12 cellular contexts compared by ENCODE assay signal in the genomic region with DNA sequence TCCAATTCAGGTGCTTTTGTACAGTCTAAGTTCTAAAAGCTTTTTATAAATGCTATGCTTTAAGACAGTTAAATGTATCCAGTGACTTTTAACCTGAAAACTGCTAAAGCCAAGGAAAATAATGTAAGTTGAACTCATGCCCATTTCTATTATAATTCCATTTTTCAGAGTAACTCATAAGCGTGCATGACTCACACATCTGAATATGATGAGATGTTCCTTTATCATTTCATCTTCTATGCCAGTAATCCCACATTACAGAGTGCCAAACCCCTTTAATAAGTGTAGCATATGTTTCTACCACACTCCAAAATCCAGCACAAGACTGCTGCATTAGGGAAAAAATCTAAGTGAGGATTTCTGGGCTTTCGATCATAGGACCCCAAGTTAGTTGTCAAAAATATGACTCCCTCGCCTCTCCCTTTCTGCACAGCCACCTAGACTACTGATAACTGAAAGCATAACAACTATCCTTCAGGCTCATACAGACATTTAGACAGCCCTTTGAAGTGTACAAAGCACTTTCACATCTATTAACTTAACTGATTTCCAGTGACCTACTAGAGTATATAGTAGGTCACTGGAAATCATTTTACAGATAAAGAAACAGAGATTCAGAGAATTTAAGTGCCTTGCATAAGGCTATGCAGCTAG. TPM values are rescaled to one million over a fixed set of nuclear protein-coding genes. Genes with fewer than 3 reads are reported as not detected.
DNase-seq lines count a peak whose midpoint lies in the region; ATAC-seq, FAIRE-seq and TF ChIP-seq lines count a peak whose summit lies in the region.
"Had no signal": no experiment of that assay in that cellular context is flagged by ENCODE, and none has a peak within 500 bp of the region (broad histone marks: within the 10 kb centered on the region; RNA-seq: fewer than 3 reads in every experiment).

No MANE protein-coding gene starts in this region.

- H3K36me3 ChIP-seq in Panc1 (ENCODE audit: control insufficient read depth, insufficient read depth, low read length) = no peaks in the 10 kb centered on the region
- H3K36me3 ChIP-seq in upper lobe of right lung = no peaks in the 10 kb centered on the region
- no peaks in the 10 kb centered on the region for H3K36me3 ChIP-seq in HepG2 (replicated peaks in 1 of 2; ENCODE audit: control insufficient read depth in 1 of 2, insufficient read depth in 2 of 2, low read length in 2 of 2)
- H3K36me3 ChIP-seq: cardiac muscle cell had no signal

- TF ChIP-seq EP300 in HepG2 (IDR thresholded peaks at IDR 0.05; ENCODE audit: low read depth in 2 of 2, low read length in 2 of 2) = no peak
- no peak for TF ChIP-seq EP300 in HepG2 (CRISPR knock-in tag; IDR thresholded peaks at IDR 0.05; ENCODE audit: borderline replicate concordance)

- in situ Hi-C loops in Panc1 (cut with HindIII; ENCODE audit: low pct_unique_long_range_greater_than_20kb, low sequenced_read_pairs) (no loop called here), HepG2 (cut with HindIII; ENCODE audit: extremely low pct_ligation_motif_present, low pct_unique_long_range_greater_than_20kb) (no loop called here)

- DNase-seq in EL (peak; percentile 78), Panc1 (ENCODE audit: low read depth, low spot score) (no peak), dermis microvascular lymphatic vessel endothelial cell (ENCODE audit: low read depth in 2 of 2) (peak; percentile 46 to 87), NCI-H2029 treated with DMSO at 0.1 percent for 48 hours (lab: John Stamatoyannopoulos, UW) (no peak), upper lobe of right lung (no peak), HepG2 (ENCODE audit: low spot score) (no peak)
- no peak for DNase-seq in natural killer cell treated with Interleukin-12 subunit alpha and Interleukin-12 subunit beta and Interleukin-15 and Interleukin-18, amount 100 ng/mL, for 72 hours (ENCODE audit: low spot score)
- DNase-seq: activated CD4-positive, alpha-beta T cell treated with anti-CD3 and anti-CD28 coated beads, Interleukin-2, amount 50 U/mL, for 1 hour; SHP77 had no signal

- H3K27me3 Mint-ChIP-seq in natural killer cell treated with Interleukin-12 subunit alpha and Interleukin-12 subunit beta and Interleukin-15 and Interleukin-18, amount 100 ng/mL, for 72 hours = no peaks in the 10 kb centered on the region

- POLR2A ChIA-PET in Panc1 (lab: Charles Lee) (no interaction called here), HepG2 (lab: Yijun Ruan, JAX) (interaction anchor here (1.3 kb wide), 1 partner anchor 13 kb away, joined by 3 read pairs; no protein-coding TSS in a partner anchor)

- H3K27ac Mint-ChIP-seq in natural killer cell treated with Interleukin-12 subunit alpha and Interleukin-12 subunit beta and Interleukin-15 and Interleukin-18, amount 100 ng/mL, for 72 hours = peak overlapping the region; percentile 69 to 79

- H3K27ac ChIP-seq in Panc1 (ENCODE audit: low read length) (peak overlapping the region; percentile 48; the same call in 1 of the 2 replicates), upper lobe of right lung (no peak overlapping the region), HepG2 (ENCODE audit: extremely low read length, insufficient read depth, low read length) (no peak overlapping the region)
- H3K27ac ChIP-seq: cardiac muscle cell had no signal

- H3K36me3 Mint-ChIP-seq in natural killer cell treated with Interleukin-12 subunit alpha and Interleukin-12 subunit beta and Interleukin-15 and Interleukin-18, amount 100 ng/mL, for 72 hours = no peaks in the 10 kb centered on the region

- CTCF ChIA-PET in Panc1 (lab: Charles Lee) = no interaction called here
- CTCF ChIA-PET in HepG2 (lab: Yijun Ruan, JAX; ENCODE audit: low intra/inter-chr PET ratio, low total read pairs) = no interaction called here

- H3K9me3 ChIP-seq in Panc1 (ENCODE audit: control insufficient read depth, insufficient read depth, low read depth, low read length) = no peaks in the 10 kb centered on the region
- H3K9me3 ChIP-seq in upper lobe of right lung = no peaks in the 10 kb centered on the region
- no peaks in the 10 kb centered on the region for H3K9me3 ChIP-seq in HepG2 (ENCODE audit: low read length)

- no peaks in the 10 kb centered on the region for H4K20me1 ChIP-seq in HepG2 (ENCODE audit: insufficient read depth, low read length)

- ATAC-seq in Panc1 (no peak), upper lobe of right lung (no peak), HG03442 (IDR thresholded peaks at IDR 0.05; ENCODE audit: unreplicated experiment) (no peak), HepG2 (no peak)
- no peak for ATAC-seq in natural killer cell treated with Interleukin-12 subunit alpha and Interleukin-12 subunit beta and Interleukin-15 and Interleukin-18, amount 100 ng/mL, for 72 hours

- H3K4me3 Mint-ChIP-seq in natural killer cell treated with Interleukin-12 subunit alpha and Interleukin-12 subunit beta and Interleukin-15 and Interleukin-18, amount 100 ng/mL, for 72 hours = peak overlapping the region; percentile 77

- no peak for TF ChIP-seq CTCF in Panc1 (IDR thresholded peaks at IDR 0.05)
- TF ChIP-seq CTCF in upper lobe of right lung (IDR thresholded peaks at IDR 0.05) = no peak
- no peak for TF ChIP-seq CTCF in HepG2 (CRISPR knock-in tag; IDR thresholded peaks at IDR 0.05)

- no peak for TF ChIP-seq POLR2A in HepG2 (IDR thresholded peaks at IDR 0.05; ENCODE audit: insufficient read depth in 1 of 2, low read depth in 2 of 2, low read length in 2 of 2)

- FAIRE-seq in HepG2 (lab: Jason Lieb, UNC) = no peak
- FAIRE-seq: D721Med had no signal

- H3K4me1 ChIP-seq in Panc1 (ENCODE audit: control insufficient read depth, insufficient read depth, low read length) (peaks cover 56% of the 10 kb centered on the region), upper lobe of right lung (peaks cover 73% of the 10 kb centered on the region), HepG2 (ENCODE audit: insufficient read depth, low read length) (peaks cover 77% of the 10 kb centered on the region)

- no peak overlapping the region for H2AFZ ChIP-seq in HepG2 (ENCODE audit: low read length)

- H3K9me3 Mint-ChIP-seq in natural killer cell treated with Interleukin-12 subunit alpha and Interleukin-12 subunit beta and Interleukin-15 and Interleukin-18, amount 100 ng/mL, for 72 hours = no peaks in the 10 kb centered on the region

- TF ChIP-seq RAD21 in HepG2 (CRISPR knock-in tag; IDR thresholded peaks at IDR 0.05) = no peak

- no peaks in the 10 kb centered on the region for H3K27me3 ChIP-seq in Panc1 (ENCODE audit: control insufficient read depth, insufficient read depth, low read length)
- no peaks in the 10 kb centered on the region for H3K27me3 ChIP-seq in upper lobe of right lung
- H3K27me3 ChIP-seq in HepG2 (ENCODE audit: control insufficient read depth in 1 of 2, insufficient read depth in 2 of 2, low read length in 2 of 2) = no peaks in the 10 kb centered on the region
- H3K27me3 ChIP-seq: cardiac muscle cell had no signal

- BruUV-seq in Panc1 (replicated peaks; lab: Mats Ljungman, UMichigan) = no TSS peak
- BruUV-seq in HepG2 (replicated peaks; lab: Mats Ljungman, UMichigan) = no TSS peak

- H3K4me3 ChIP-seq in Panc1 (ENCODE audit: low read depth in 2 of 2, low read length in 2 of 2) = no peak overlapping the region
- H3K4me3 ChIP-seq in upper lobe of right lung = no peak overlapping the region
- no peak overlapping the region for H3K4me3 ChIP-seq in HepG2 (replicated peaks in 1 of 3; ENCODE audit: insufficient read depth in 1 of 3, low read depth in 2 of 3, low read length in 3 of 3)
- H3K4me3 ChIP-seq: cardiac muscle cell had no signal

- 92% methylated on average over 3 of the region's 3 CpGs for WGBS in HepG2 (ENCODE audit: low lambda C conversion rate)

- peaks cover 74% of the 10 kb centered on the region for H3K79me2 ChIP-seq in HepG2 (ENCODE audit: insufficient read depth, low read length)

- peaks cover 82 to 94% of the 10 kb centered on the region in 2 donors for H3K4me1 Mint-ChIP-seq in natural killer cell treated with Interleukin-12 subunit alpha and Interleukin-12 subunit beta and Interleukin-15 and Interleukin-18, amount 100 ng/mL, for 72 hours (ENCODE audit: low read depth in 2 of 2)

- H3K4me2 ChIP-seq in HepG2 (ENCODE audit: low read depth, low read length) = no peak overlapping the region

- H3K9ac ChIP-seq in HepG2 (ENCODE audit: insufficient read depth, low read depth, low read length) = no peak overlapping the region

- intact Hi-C loops in Panc1 (cut with micrococcal nuclease; ENCODE audit: unreplicated experiment) (no loop called here), upper lobe of right lung (cut with DNase I) (no loop called here), HepG2 (cut with micrococcal nuclease; ENCODE audit: unreplicated experiment) (no loop called here)

TF ChIP-seq in HepG2, 621 proteins besides CTCF, POLR2A, EP300 and RAD21 (continues in another document):
- no peak for TF ChIP-seq RBM39 (IDR thresholded peaks at IDR 0.05; ENCODE audit: low read depth, low read length, poor library complexity, severe bottlenecking)

RNA-seq across cellular contexts. Expression of gene JAK1, which starts 45.3 kb away (rescaled TPM):
- total RNA-seq in Panc1 (2021; ENCODE audit: unreplicated experiment) (138 TPM), dermis microvascular lymphatic vessel endothelial cell (137 and 171 TPM in 2 replicates), upper lobe of right lung (152 TPM), HepG2 (2016; rRNA removed; fragmentation: Illumina TruSeq; extraction: Trizol) (42.4 and 56.1 TPM in 2 replicates)
- 67.5 TPM for polyA plus RNA-seq in Panc1 (2012; ENCODE audit: insufficient read length)
- total RNA-seq in natural killer cell treated with Interleukin-12 subunit alpha and Interleukin-12 subunit beta and Interleukin-15 and Interleukin-18, amount 100 ng/mL, for 72 hours = 100 to 1,000 TPM; 132 to 198 TPM
- total RNA-seq in HepG2 (2016; cell fraction: cytosol; rRNA removed; fragmentation: Illumina TruSeq; extraction: Trizol; ENCODE audit: low read depth) = 2.9 and 4.1 TPM in 2 replicates
- total RNA-seq in HepG2 (2016; cell fraction: insoluble cytoplasmic fraction; rRNA removed; fragmentation: Illumina TruSeq; extraction: Trizol) = 41.5 and 53.4 TPM in 2 replicates
- total RNA-seq in HepG2 (2016; cell fraction: membrane; rRNA removed; fragmentation: Illumina TruSeq; extraction: Trizol) = 15.3 and 15.6 TPM in 2 replicates
- 33.8 and 39.0 TPM in 2 replicates for total RNA-seq in HepG2 (2016; cell fraction: nucleus; rRNA removed; fragmentation: Illumina TruSeq; extraction: Trizol)
- polyA plus RNA-seq in HepG2 (2011; rRNA removed) = 23.9 and 24.5 TPM in 2 replicates
- 18.5 and 23.4 TPM in 2 replicates for polyA plus RNA-seq in HepG2 (2011; cell fraction: cytosol; rRNA removed)
- polyA plus RNA-seq in HepG2 (2011; cell fraction: nucleus; rRNA removed) = 36.4 and 45.4 TPM in 2 replicates
- 29.6 and 32.4 TPM in 2 replicates for polyA plus RNA-seq in HepG2 (2012)
- 1.1 and 1.5 TPM in 2 replicates for polyA plus RNA-seq in HepG2 (2016; cell fraction: cytosol; fragmentation: Illumina TruSeq; extraction: Trizol; ENCODE audit: low read depth)
- polyA plus RNA-seq in HepG2 (2016; cell fraction: insoluble cytoplasmic fraction; fragmentation: Illumina TruSeq; extraction: Trizol; ENCODE audit: low read depth) = 43.4 and 45.7 TPM in 2 replicates
- 6.5 and 6.8 TPM in 2 replicates for polyA plus RNA-seq in HepG2 (2016; cell fraction: membrane; fragmentation: Illumina TruSeq; extraction: Trizol; ENCODE audit: low read depth)
- polyA plus RNA-seq in HepG2 (2016; cell fraction: nucleus; fragmentation: Illumina TruSeq; extraction: Trizol; ENCODE audit: insufficient read depth, low read depth) = 26.3 and 30.9 TPM in 2 replicates
- polyA minus RNA-seq in HepG2 (2011; rRNA and poly(A)+ RNA removed; ENCODE audit: low replicate concordance) = 45.7 and 51.7 TPM in 2 replicates
- 37.3 and 37.5 TPM in 2 replicates for polyA minus RNA-seq in HepG2 (2011; cell fraction: cytosol; rRNA and poly(A)+ RNA removed)
- 70.8 and 76.0 TPM in 2 replicates for polyA minus RNA-seq in HepG2 (2011; cell fraction: nucleus; rRNA and poly(A)+ RNA removed)

Comparison
In these comparisons a context has a peak if more than half of its experiments do, and no peak if none do; other contexts are left out.
1. DNase-seq: peak in EL (single experiment) and dermis microvascular lymphatic vessel endothelial cell (2 of 2); none in Panc1 (single experiment), natural killer cell treated with Interleukin-12 subunit alpha and Interleukin-12 subunit beta and Interleukin-15 and Interleukin-18, amount 100 ng/mL, for 72 hours (single experiment), NCI-H2029 treated with DMSO at 0.1 percent for 48 hours (single experiment), upper lobe of right lung (single experiment) and HepG2 (single experiment).